ENCODE assay signal across 8 cellular contexts in the genomic region with DNA sequence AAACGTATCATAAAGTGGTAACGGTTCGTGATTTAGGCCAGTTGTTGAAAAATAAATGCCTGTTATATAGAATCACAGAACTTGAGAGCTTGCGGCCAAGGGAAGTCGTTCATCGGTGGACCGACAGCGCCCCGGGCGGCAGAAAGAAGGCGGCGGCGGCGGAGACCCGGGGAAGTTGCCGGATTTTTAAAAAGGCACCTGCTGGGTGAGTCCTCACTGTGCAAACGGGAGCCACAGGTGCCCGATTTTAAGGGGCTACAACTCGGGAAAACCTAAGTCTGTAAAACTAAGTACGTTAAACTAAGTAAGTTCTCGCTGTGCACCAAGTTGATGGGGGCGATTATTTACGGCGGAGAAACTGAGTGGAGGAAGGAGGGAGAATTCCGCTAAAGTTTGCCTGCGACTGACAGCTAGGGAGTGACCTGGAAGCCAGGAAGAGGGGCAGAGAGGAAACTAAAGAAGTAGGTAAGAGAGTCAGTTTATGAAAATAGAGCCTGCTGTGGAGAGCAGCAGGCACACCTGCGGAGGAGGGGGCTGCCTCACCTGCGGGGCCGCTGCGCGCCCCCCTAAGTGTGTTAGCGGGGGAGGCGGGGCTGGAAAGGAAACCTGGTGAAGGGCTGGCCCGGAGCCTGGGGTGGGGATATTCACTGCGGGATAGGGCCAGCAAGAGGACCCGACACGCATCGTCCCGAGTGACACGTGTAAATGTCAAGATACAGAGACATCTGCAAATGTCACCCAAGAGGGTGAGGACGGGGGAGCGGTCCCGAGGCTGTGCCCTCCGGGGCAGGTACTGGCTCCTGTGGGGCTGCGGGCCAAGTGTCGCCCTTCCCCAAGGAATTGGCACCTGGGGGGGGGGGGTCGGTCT. TPM values are rescaled to one million over a fixed set of nuclear protein-coding genes. Genes with fewer than 3 reads are reported as not detected.
DNase-seq lines count a peak whose midpoint lies in the region; TF ChIP-seq lines count a peak whose summit lies in the region.

No MANE protein-coding gene starts in this region.

- H4K20me1 ChIP-seq in MM.1S (ENCODE audit: insufficient read depth, low read length) = no peaks in the 10 kb centered on the region

- DNase-seq in DMS153 (lab: John Stamatoyannopoulos, UW) (peak; percentile 30), MM.1S (no peak), fibroblast of the aortic adventitia (ENCODE audit: low read depth) (peak; percentile 81), nephron progenitor cell (peak; percentile 79), tibial artery (peak; percentile 52 to 77), NCI-H524 treated with DMSO at 0.1 percent for 48 hours (lab: John Stamatoyannopoulos, UW) (no peak), SKM-1 treated with dmso at 0.1 percent for 144 hours (lab: John Stamatoyannopoulos, UW; ENCODE audit: unreplicated experiment) (no peak)
- peak; percentile 43 for DNase-seq in activated T-cell treated with anti-CD3 and anti-CD28 coated beads, Interleukin-2, amount 50 U/mL, for 24 hours

- peaks cover 49% of the 10 kb centered on the region for H3K27me3 Mint-ChIP-seq in activated T-cell treated with anti-CD3 and anti-CD28 coated beads, Interleukin-2, amount 50 U/mL, for 24 hours
- H3K27me3 Mint-ChIP-seq in nephron progenitor cell (ENCODE audit: low read depth, poor library complexity) = peaks cover 46% of the 10 kb centered on the region

- H3K9me2 ChIP-seq in MM.1S (replicated peaks; ENCODE audit: insufficient read depth, low read length) = no peaks in the 10 kb centered on the region

- no peaks in the 10 kb centered on the region; the same call in 1 of the 2 replicates for H3K27me3 ChIP-seq in MM.1S (replicated peaks; ENCODE audit: insufficient read depth, low read length)
- H3K27me3 ChIP-seq in tibial artery = no peaks in the 10 kb centered on the region

- H3K9me3 ChIP-seq in MM.1S (replicated peaks; ENCODE audit: insufficient read depth, low read length) (no peaks in the 10 kb centered on the region), tibial artery (no peaks in the 10 kb centered on the region)

- H3K4me3 ChIP-seq in MM.1S (ENCODE audit: low read length) (no peak overlapping the region), fibroblast of the aortic adventitia (ENCODE audit: low read depth, low read length) (peak overlapping the region; percentile 90), tibial artery (peak overlapping the region; percentile 50 to 68)

- no peak overlapping the region for H3K4me2 ChIP-seq in MM.1S (ENCODE audit: low read depth, low read length)

- no peaks in the 10 kb centered on the region for H3K36me3 ChIP-seq in MM.1S (replicated peaks; ENCODE audit: insufficient read depth, low read length)
- H3K36me3 ChIP-seq in tibial artery = no peaks in the 10 kb centered on the region

- no peak overlapping the region for H3K27ac Mint-ChIP-seq in activated T-cell treated with anti-CD3 and anti-CD28 coated beads, Interleukin-2, amount 50 U/mL, for 24 hours
- H3K27ac Mint-ChIP-seq in nephron progenitor cell = no peak overlapping the region

- TF ChIP-seq CTCF in MM.1S (IDR thresholded peaks at IDR 0.05; ENCODE audit: low read length) (peak; percentile 24), fibroblast of the aortic adventitia (IDR thresholded peaks at IDR 0.05; ENCODE audit: insufficient read depth, low read length) (peak; percentile 89), nephron progenitor cell (IDR thresholded peaks at IDR 0.05) (peak; percentile 85), tibial artery (IDR thresholded peaks at IDR 0.05) (peak; percentile 76 to 79)

- no peaks in the 10 kb centered on the region for H3K36me3 Mint-ChIP-seq in activated T-cell treated with anti-CD3 and anti-CD28 coated beads, Interleukin-2, amount 50 U/mL, for 24 hours (ENCODE audit: low read depth)
- peaks cover 9% of the 10 kb centered on the region for H3K36me3 Mint-ChIP-seq in nephron progenitor cell (ENCODE audit: low read depth)

- H3K4me1 ChIP-seq in MM.1S (ENCODE audit: low read length) = no peaks in the 10 kb centered on the region
- H3K4me1 ChIP-seq in tibial artery = peaks cover 0 to 28% (median 14%) of the 10 kb centered on the region in 4 donors

- peaks cover 5% of the 10 kb centered on the region for H3K9me3 Mint-ChIP-seq in activated T-cell treated with anti-CD3 and anti-CD28 coated beads, Interleukin-2, amount 50 U/mL, for 24 hours
- H3K9me3 Mint-ChIP-seq in nephron progenitor cell = peaks cover 27% of the 10 kb centered on the region

- no peaks in the 10 kb centered on the region for H3F3A ChIP-seq in MM.1S (ENCODE audit: insufficient read depth, low read length)

- peaks cover 8% of the 10 kb centered on the region for H3K4me1 Mint-ChIP-seq in activated T-cell treated with anti-CD3 and anti-CD28 coated beads, Interleukin-2, amount 50 U/mL, for 24 hours (ENCODE audit: low read depth)
- H3K4me1 Mint-ChIP-seq in nephron progenitor cell = peaks cover 24% of the 10 kb centered on the region

- intact Hi-C loops in tibial artery (cut with DNase I; ENCODE audit: low total_unique reads) = loop anchor here (5.0 kb wide), 1 partner anchor 405 kb away; no protein-coding TSS in a partner anchor

- H3K27ac ChIP-seq in MM.1S (ENCODE audit: low read length) (no peak overlapping the region), tibial artery (peak overlapping the region; percentile 41 to 45)

- no peaks in the 10 kb centered on the region for H3K79me2 ChIP-seq in MM.1S (ENCODE audit: low read length)

- H3K4me3 Mint-ChIP-seq in activated T-cell treated with anti-CD3 and anti-CD28 coated beads, Interleukin-2, amount 50 U/mL, for 24 hours = peak overlapping the region; percentile 58
- peak overlapping the region; percentile 89 for H3K4me3 Mint-ChIP-seq in nephron progenitor cell

- no peak overlapping the region for H2AFZ ChIP-seq in MM.1S (ENCODE audit: low read length)

- H3K9ac ChIP-seq in MM.1S (ENCODE audit: low read length) = no peak overlapping the region

RNA-seq across cellular contexts. Expression of a gene that starts 1.0 kb away (rescaled TPM):
- total RNA-seq in fibroblast of the aortic adventitia (ENCODE audit: low replicate concordance) = 82.7 and 83.5 TPM in 2 replicates

Comparison
In these comparisons a context has a peak if more than half of its experiments do, and no peak if none do; other contexts are left out.
1. DNase-seq: peak in DMS153 (single experiment), activated T-cell treated with anti-CD3 and anti-CD28 coated beads, Interleukin-2, amount 50 U/mL, for 24 hours (single experiment), fibroblast of the aortic adventitia (single experiment), nephron progenitor cell (single experiment) and tibial artery (2 of 2); none in MM.1S (single experiment), NCI-H524 treated with DMSO at 0.1 percent for 48 hours (single experiment) and SKM-1 treated with dmso at 0.1 percent for 144 hours (single experiment).
2. CTCF ChIP-seq: peak in every context shown above with its lines; median percentile 89 in fibroblast of the aortic adventitia; 85 in nephron progenitor cell; 78 in tibial artery; 24 in MM.1S.